In the genomic region with DNA sequence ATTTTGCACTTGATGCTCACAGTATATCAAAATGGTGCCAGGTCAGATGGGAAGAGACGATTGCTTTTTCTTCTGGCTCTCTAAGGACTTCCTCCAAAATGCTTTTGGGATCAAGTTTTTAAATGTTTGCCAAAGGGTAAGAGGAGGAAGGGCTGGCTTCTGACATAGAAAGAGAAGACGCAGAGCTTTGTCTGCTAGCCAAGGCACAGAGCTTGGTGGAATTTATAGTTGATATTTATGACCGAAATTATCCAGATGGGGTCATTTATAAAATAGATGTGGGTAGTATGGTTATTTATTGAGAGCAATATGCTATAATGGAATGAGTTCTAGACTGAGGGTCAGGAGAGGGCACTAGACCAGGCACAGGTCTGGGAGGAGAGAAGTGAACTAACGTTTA, we compare ENCODE assay signal across 8 cellular contexts.
"Had no signal": no experiment of that assay in that cellular context is flagged by ENCODE, and none has a peak within 500 bp of the region (broad histone marks: within the 10 kb centered on the region; RNA-seq: fewer than 3 reads in every experiment).

No MANE protein-coding gene starts in this region.

- ATAC-seq: naive thymus-derived CD8-positive, alpha-beta T cell; natural killer cell treated with Interleukin-12 subunit alpha and Interleukin-12 subunit beta and Interleukin-15 and Interleukin-18, amount 100 ng/mL, for 72 hours; pancreas; psoas muscle; right cardiac atrium; right lobe of liver; sciatic nerve had no signal

- FAIRE-seq: pancreas, small intestine had no signal
